ENCODE assay signal across 16 cellular contexts in the genomic region with DNA sequence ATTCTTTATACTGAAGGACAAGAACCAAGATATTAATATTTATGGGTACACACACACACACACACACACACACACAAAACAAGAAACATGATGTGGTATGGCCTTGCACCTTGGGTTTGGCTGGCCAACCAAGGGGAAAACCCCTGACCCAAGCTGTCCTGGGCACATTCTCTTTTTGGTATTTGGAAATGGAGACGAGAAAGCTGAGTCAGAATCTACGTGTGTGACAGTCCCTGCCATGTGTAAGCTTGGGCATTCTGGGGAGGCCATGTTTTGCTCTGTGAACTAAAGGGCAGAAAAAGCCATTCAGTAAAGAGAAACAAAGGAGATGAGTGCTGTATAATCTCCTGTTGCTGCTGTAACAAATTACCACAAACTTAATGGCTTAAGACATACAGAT. TPM values are rescaled to one million over a fixed set of nuclear protein-coding genes. Genes with fewer than 3 reads are reported as not detected.
DNase-seq lines count a peak whose midpoint lies in the region; ATAC-seq and TF ChIP-seq lines count a peak whose summit lies in the region.
"Had no signal": no experiment of that assay in that cellular context is flagged by ENCODE, and none has a peak within 500 bp of the region (broad histone marks: within the 10 kb centered on the region; RNA-seq: fewer than 3 reads in every experiment).

No MANE protein-coding gene starts in this region.

- peak overlapping the region in 1 of 4 donors; percentile 42 for H3K4me3 Mint-ChIP-seq in CD4-positive, CD25-positive, alpha-beta regulatory T cell

- no peak for TF ChIP-seq CTCF in VCaP (conservative IDR thresholded peaks at IDR 0.05)

- H3K27me3 Mint-ChIP-seq in CD4-positive, CD25-positive, alpha-beta regulatory T cell = peaks cover 15% of the 10 kb centered on the region

- H3K27ac Mint-ChIP-seq in CD4-positive, CD25-positive, alpha-beta regulatory T cell = peak overlapping the region; percentile 91 to 99 (median 91)

- H3K36me3 Mint-ChIP-seq in CD4-positive, CD25-positive, alpha-beta regulatory T cell = peaks cover 3% of the 10 kb centered on the region

- peaks cover 33 to 67% (median 48%) of the 10 kb centered on the region in 4 donors for H3K4me1 Mint-ChIP-seq in CD4-positive, CD25-positive, alpha-beta regulatory T cell

- no peak for DNase-seq in CD4-positive, CD25-positive, alpha-beta regulatory T cell
- DNase-seq in Daoy (ENCODE audit: low read depth) (peak; percentile 57), kidney tubule cell (ENCODE audit: low spot score) (peak; percentile 77), SIG-M5 (lab: John Stamatoyannopoulos, UW) (no peak), HK-2 (ENCODE audit: unreplicated experiment) (no peak)
- DNase-seq: anterior cingulate cortex, C1 segment of cervical spinal cord, colonic mucosa, head of caudate nucleus, Right ventricle myocardium superior had no signal

- H3K27ac ChIP-seq in CD4-positive, CD25-positive, alpha-beta regulatory T cell (ENCODE audit: insufficient read depth, low read length, poor library complexity, severe bottlenecking) = peak overlapping the region; percentile 30
- H3K27ac ChIP-seq in VCaP = peak overlapping the region; percentile 93
- H3K27ac ChIP-seq: colonic mucosa, epithelial cell of prostate, tibial nerve had no signal

- no peak for ATAC-seq in CD4-positive, CD25-positive, alpha-beta regulatory T cell (ENCODE audit: low read depth in 2 of 2)
- no peak for ATAC-seq in HG02852 (IDR thresholded peaks at IDR 0.05; ENCODE audit: unreplicated experiment)
- ATAC-seq: left lobe of liver had no signal

- peaks cover 5% of the 10 kb centered on the region for H3K27me3 ChIP-seq in CD4-positive, CD25-positive, alpha-beta regulatory T cell (ENCODE audit: control insufficient read depth, insufficient read depth, low read length)
- H3K27me3 ChIP-seq: colonic mucosa, tibial nerve had no signal

- no peak overlapping the region for H3K4me3 ChIP-seq in CD4-positive, CD25-positive, alpha-beta regulatory T cell (ENCODE audit: low read depth, low read length)
- H3K4me3 ChIP-seq: colonic mucosa, tibial nerve had no signal

- peaks cover 57% of the 10 kb centered on the region for H3K4me1 ChIP-seq in CD4-positive, CD25-positive, alpha-beta regulatory T cell (ENCODE audit: control insufficient read depth, insufficient read depth, low read length, poor library complexity, severe bottlenecking)

- no peaks in the 10 kb centered on the region for H3K9me3 ChIP-seq in CD4-positive, CD25-positive, alpha-beta regulatory T cell (ENCODE audit: control insufficient read depth in 2 of 2, low read length in 2 of 2)
- H3K9me3 ChIP-seq: colonic mucosa, tibial nerve had no signal

- peaks cover 0 to 6% (median 0%) of the 10 kb centered on the region in 7 donors for H3K9me3 Mint-ChIP-seq in CD4-positive, CD25-positive, alpha-beta regulatory T cell

- no peaks in the 10 kb centered on the region for H3K36me3 ChIP-seq in CD4-positive, CD25-positive, alpha-beta regulatory T cell (ENCODE audit: control insufficient read depth, insufficient read depth, low read length)
- H3K36me3 ChIP-seq: colonic mucosa, tibial nerve had no signal

RNA-seq across cellular contexts. Expression of gene PTGER2, which starts 35.6 kb away (rescaled TPM):
- 23.1 TPM for total RNA-seq in CD4-positive, CD25-positive, alpha-beta regulatory T cell
- polyA plus RNA-seq in CD4-positive, CD25-positive, alpha-beta regulatory T cell = 100 to 1,000 TPM in 1 of 4 donors, 10 to 100 TPM in 3; 56.7 to 138 (median 84.7) TPM
- 6.5 and 7.0 TPM in 2 replicates for total RNA-seq in Daoy (2014; rRNA removed; shearing (Covaris generic))
- total RNA-seq: HT-29 had no signal

Comparison
In these comparisons a context has a peak if more than half of its experiments do, and no peak if none do; other contexts are left out.
1. DNase-seq: peak in Daoy (single experiment) and kidney tubule cell (single experiment); none in CD4-positive, CD25-positive, alpha-beta regulatory T cell (0 of 3), SIG-M5 (single experiment) and HK-2 (single experiment).